13 cellular contexts compared by ENCODE assay signal in genomic region chr10:100894589-100895294, GRCh38. TPM values are rescaled to one million over a fixed set of nuclear protein-coding genes. Genes with fewer than 3 reads are reported as not detected.
A peak's percentile ranks its signal among the peaks of the same experiment; 100 is the strongest.
DNase-seq lines count a peak whose midpoint lies in the region; ATAC-seq and TF ChIP-seq lines count a peak whose summit lies in the region.
"Had no signal": no experiment of that assay in that cellular context is flagged by ENCODE, and none has a peak within 500 bp of the region (broad histone marks: within the 10 kb centered on the region; RNA-seq: fewer than 3 reads in every experiment).

No MANE protein-coding gene starts in this region.

- CTCF ChIA-PET in HEK293 (lab: Yijun Ruan, JAX), result interaction anchor here (0.6 to 2.0 kb wide), 6 partner anchors 10 to 102 kb away, joined by 3 to 7 read pairs (median 4); no protein-coding TSS in a partner anchor

- no peak overlapping the region for H3K27ac ChIP-seq in HEK293 (ENCODE audit: extremely low read depth, low read depth, low read length)
- H3K27ac ChIP-seq in WERI-Rb-1, result peak overlapping the region; percentile 90
- H3K27ac ChIP-seq in psoas muscle, result no peak overlapping the region
- H3K27ac ChIP-seq: coronary artery had no signal

- peaks cover 17% of the 10 kb centered on the region for H3K4me1 ChIP-seq in HEK293 (ENCODE audit: control insufficient read depth, insufficient read depth, low read length)
- no peaks in the 10 kb centered on the region for H3K4me1 ChIP-seq in psoas muscle

- H3K4me3 ChIP-seq in HEK293 (ENCODE audit: low read depth, low read length) (no peak overlapping the region), WERI-Rb-1 (ENCODE audit: low read depth, low read length) (no peak overlapping the region), psoas muscle (no peak overlapping the region)
- H3K4me3 ChIP-seq: coronary artery had no signal

- H3K4me3 Mint-ChIP-seq in naive B cell, result peak overlapping the region in 1 of 8 donors; percentile 39
- H3K4me3 Mint-ChIP-seq: activated naive CD4-positive, alpha-beta T cell treated with anti-CD3 and anti-CD28 coated beads, Interleukin-2, amount 10 ng/mL, durations not matched to agents 7 days and 5 days; WTC11 had no signal

- TF ChIP-seq CTCF in HEK293 (tag by site-specific recombination; IDR thresholded peaks at IDR 0.05), result no peak
- no peak for TF ChIP-seq CTCF in WERI-Rb-1 (IDR thresholded peaks at IDR 0.05; ENCODE audit: low read depth, low read length)
- TF ChIP-seq CTCF in psoas muscle (IDR thresholded peaks at IDR 0.05), result no peak

- intact Hi-C loops in psoas muscle (cut with DNase I), result no loop called here

- no peaks in the 10 kb centered on the region for H3K36me3 Mint-ChIP-seq in naive B cell
- H3K36me3 Mint-ChIP-seq: activated naive CD4-positive, alpha-beta T cell treated with anti-CD3 and anti-CD28 coated beads, Interleukin-2, amount 10 ng/mL, durations not matched to agents 7 days and 5 days; WTC11 had no signal

- no peaks in the 10 kb centered on the region for H3K9me3 Mint-ChIP-seq in naive B cell
- H3K9me3 Mint-ChIP-seq: activated naive CD4-positive, alpha-beta T cell treated with anti-CD3 and anti-CD28 coated beads, Interleukin-2, amount 10 ng/mL, durations not matched to agents 7 days and 5 days had no signal

- peaks cover 18 to 33% (median 31%) of the 10 kb centered on the region in 3 donors for H3K27me3 Mint-ChIP-seq in naive B cell

- H3K27me3 ChIP-seq in WERI-Rb-1 (ENCODE audit: insufficient read depth, low read depth, severe bottlenecking) (no peaks in the 10 kb centered on the region), psoas muscle (ENCODE audit: insufficient read depth in 3 of 3, low read length in 2 of 3) (peaks cover 0 to 46% (median 3%) of the 10 kb centered on the region in 3 donors)

- peak overlapping the region in 2 of 6 donors; percentile 39 to 72 for H3K27ac Mint-ChIP-seq in naive B cell
- H3K27ac Mint-ChIP-seq: activated naive CD4-positive, alpha-beta T cell treated with anti-CD3 and anti-CD28 coated beads, Interleukin-2, amount 10 ng/mL, durations not matched to agents 7 days and 5 days; WTC11 had no signal

- peak; percentile 72 to 73 for ATAC-seq in naive B cell (ENCODE audit: low read depth in 2 of 2)
- ATAC-seq in psoas muscle, result no peak
- ATAC-seq in GM21529 (IDR thresholded peaks at IDR 0.05; ENCODE audit: unreplicated experiment), result no peak
- ATAC-seq: WTC11 had no signal

- H3K9me3 ChIP-seq in HEK293 (ENCODE audit: control insufficient read depth, insufficient read depth, low read depth, low read length) (no peaks in the 10 kb centered on the region), WERI-Rb-1 (ENCODE audit: severe bottlenecking) (no peaks in the 10 kb centered on the region), psoas muscle (no peaks in the 10 kb centered on the region)
- H3K9me3 ChIP-seq: SK-N-SH had no signal

- POLR2A ChIA-PET in HEK293 (lab: Yijun Ruan, JAX), result no interaction called here

- WGBS in psoas muscle, 3 donors, result 67 to 81% (median 71%) methylated on average over 7 of the region's 7 CpGs

- no peaks in the 10 kb centered on the region for H3K36me3 ChIP-seq in HEK293 (ENCODE audit: control insufficient read depth in 2 of 2, insufficient read depth in 1 of 2, low read length in 2 of 2)
- no peaks in the 10 kb centered on the region for H3K36me3 ChIP-seq in WERI-Rb-1
- no peaks in the 10 kb centered on the region for H3K36me3 ChIP-seq in psoas muscle (ENCODE audit: insufficient read depth in 1 of 2, low read depth in 1 of 2)

- DNase-seq in MV-4-11 (lab: John Stamatoyannopoulos, UW) (peak; percentile 70), WERI-Rb-1 (no peak), naive B cell (peak; percentile 15), psoas muscle (no peak), NCI-H2107 (lab: John Stamatoyannopoulos, UW) (no peak)
- DNase-seq: activated naive CD4-positive, alpha-beta T cell treated with anti-CD3 and anti-CD28 coated beads, Interleukin-2, amount 10 ng/mL, durations not matched to agents 7 days and 5 days; C1 segment of cervical spinal cord; NCI-H2227 treated with DMSO at 0.1 percent for 48 hours; SK-N-SH had no signal

- peaks cover 10 to 16% (median 15%) of the 10 kb centered on the region in 3 donors for H3K4me1 Mint-ChIP-seq in naive B cell
- H3K4me1 Mint-ChIP-seq: activated naive CD4-positive, alpha-beta T cell treated with anti-CD3 and anti-CD28 coated beads, Interleukin-2, amount 10 ng/mL, durations not matched to agents 7 days and 5 days had no signal

TF ChIP-seq in HEK293, 187 proteins besides CTCF, POLR2A, EP300 and RAD21:
- TF ChIP-seq, protein P1, sequence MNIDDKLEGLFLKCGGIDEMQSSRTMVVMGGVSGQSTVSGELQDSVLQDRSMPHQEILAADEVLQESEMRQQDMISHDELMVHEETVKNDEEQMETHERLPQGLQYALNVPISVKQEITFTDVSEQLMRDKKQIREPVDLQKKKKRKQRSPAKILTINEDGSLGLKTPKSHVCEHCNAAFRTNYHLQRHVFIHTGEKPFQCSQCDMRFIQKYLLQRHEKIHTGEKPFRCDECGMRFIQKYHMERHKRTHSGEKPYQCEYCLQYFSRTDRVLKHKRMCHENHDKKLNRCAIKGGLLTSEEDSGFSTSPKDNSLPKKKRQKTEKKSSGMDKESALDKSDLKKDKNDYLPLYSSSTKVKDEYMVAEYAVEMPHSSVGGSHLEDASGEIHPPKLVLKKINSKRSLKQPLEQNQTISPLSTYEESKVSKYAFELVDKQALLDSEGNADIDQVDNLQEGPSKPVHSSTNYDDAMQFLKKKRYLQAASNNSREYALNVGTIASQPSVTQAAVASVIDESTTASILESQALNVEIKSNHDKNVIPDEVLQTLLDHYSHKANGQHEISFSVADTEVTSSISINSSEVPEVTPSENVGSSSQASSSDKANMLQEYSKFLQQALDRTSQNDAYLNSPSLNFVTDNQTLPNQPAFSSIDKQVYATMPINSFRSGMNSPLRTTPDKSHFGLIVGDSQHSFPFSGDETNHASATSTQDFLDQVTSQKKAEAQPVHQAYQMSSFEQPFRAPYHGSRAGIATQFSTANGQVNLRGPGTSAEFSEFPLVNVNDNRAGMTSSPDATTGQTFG (tag by site-specific recombination; IDR thresholded peaks at IDR 0.05; ENCODE audit: borderline replicate concordance), result no peak
- 0 out of 2 replicates have a peak, but pooled peaks have one; percentile 15 for TF ChIP-seq GLIS1 (tag by site-specific recombination; IDR thresholded peaks at IDR 0.05)
- TF ChIP-seq ZNF433 (tag by site-specific recombination; IDR thresholded peaks at IDR 0.05; ENCODE audit: low read depth), result no peak
- TF ChIP-seq PRDM10 (tag by site-specific recombination; IDR thresholded peaks at IDR 0.05), result 0 out of 2 replicates have a peak, but pooled peaks have one; percentile 29
- TF ChIP-seq ZNF404 (tag by site-specific recombination; IDR thresholded peaks at IDR 0.05), result no peak
- TF ChIP-seq ZNF76 (tag by site-specific recombination; IDR thresholded peaks at IDR 0.05; ENCODE audit: borderline replicate concordance, low read depth), result no peak
- TF ChIP-seq OSR2 (tag by site-specific recombination; IDR thresholded peaks at IDR 0.05), result peak; percentile 72
- TF ChIP-seq ZBTB17 (tag by site-specific recombination; IDR thresholded peaks at IDR 0.05), result peak; percentile 6; the same call in 1 of the 2 replicates

RNA-seq across cellular contexts. Expression of gene SLF2, which starts 18.0 kb away (rescaled TPM):
- polyA plus RNA-seq in naive B cell (ENCODE audit: low read depth in 6 of 6), result 10 to 100 TPM in 3 of 6 donors, 1 to 10 TPM in 3; 5.8 to 17.0 (median 10.7) TPM
- 10 to 100 TPM; 11.5 to 26.9 (median 21.0) TPM for total RNA-seq in psoas muscle
- 10 to 100 TPM in 2 of 3 donors, 1 to 10 TPM in 1; 8.0 to 20.3 (median 11.5) TPM for polyA plus RNA-seq in psoas muscle

Comparison
In these comparisons a context has a peak if more than half of its experiments do, and no peak if none do; other contexts are left out.
1. DNase-seq: peak in MV-4-11 (single experiment) and naive B cell (single experiment); none in WERI-Rb-1 (single experiment), psoas muscle (0 of 2) and NCI-H2107 (single experiment).
2. ATAC-seq: peak in naive B cell (2 of 2); none in psoas muscle (0 of 4) and GM21529 (single experiment).